15 cellular contexts compared by ENCODE assay signal in the genomic region with DNA sequence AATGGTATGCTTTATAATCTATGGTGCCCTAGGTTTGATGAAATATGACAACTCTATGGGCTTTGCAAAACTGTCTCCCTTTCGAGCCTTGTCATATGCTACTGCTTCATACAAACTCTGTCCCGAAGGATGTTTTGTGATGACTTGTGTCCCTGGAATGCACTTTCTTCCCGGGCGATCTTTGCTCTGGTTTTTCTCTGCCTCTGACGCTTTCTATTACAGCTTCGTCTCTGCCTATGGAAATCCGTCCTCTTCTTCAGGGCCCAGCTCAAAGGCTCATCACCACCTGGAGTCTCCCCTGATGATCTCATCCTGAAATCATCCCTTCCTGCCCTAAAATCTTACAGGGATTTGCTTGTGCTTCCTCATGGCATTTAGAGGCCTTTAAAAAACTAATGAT.
DNase-seq lines count a peak whose midpoint lies in the region; ATAC-seq, FAIRE-seq and TF ChIP-seq lines count a peak whose summit lies in the region.
"Had no signal": no experiment of that assay in that cellular context is flagged by ENCODE, and none has a peak within 500 bp of the region (broad histone marks: within the 10 kb centered on the region; RNA-seq: fewer than 3 reads in every experiment).

No MANE protein-coding gene starts in this region.

- H2AK5ac ChIP-seq in H1 (ENCODE audit: low read depth, low read length): no peak overlapping the region

- no peaks in the 10 kb centered on the region for H3K9me3 Mint-ChIP-seq in mesothelial cell of epicardium
- no peaks in the 10 kb centered on the region for H3K9me3 Mint-ChIP-seq in activated CD4-positive, alpha-beta T cell treated with anti-CD3 and anti-CD28 coated beads, Interleukin-2, amount 10 ng/mL, durations not matched to agents 7 days and 5 days
- H3K9me3 Mint-ChIP-seq: activated CD4-positive, alpha-beta T cell treated with anti-CD3 and anti-CD28 coated beads, Interleukin-2, amount 10 ng/mL, durations not matched to agents 24 days and 14 days; naive B cell had no signal

- H2BK20ac ChIP-seq in H1 (ENCODE audit: low read length): no peak overlapping the region

- no peak overlapping the region for H2BK15ac ChIP-seq in H1 (ENCODE audit: low read length)

- ATAC-seq in GM19463 (IDR thresholded peaks at IDR 0.05; ENCODE audit: unreplicated experiment): no peak
- ATAC-seq in psoas muscle: no peak

- no peak for TF ChIP-seq EP300 in H1 (IDR thresholded peaks at IDR 0.05; ENCODE audit: borderline replicate concordance in 1 of 2, low read depth in 2 of 2, low read length in 2 of 2)

- no peaks in the 10 kb centered on the region for H3K79me1 ChIP-seq in H1 (ENCODE audit: low read depth, low read length)

- WGBS in H1 (ENCODE audit: extremely low coverage in 1 of 2, insufficient coverage in 1 of 2, insufficient read length in 1 of 2, insufficient replicate concordance in 2 of 2, low coverage in 1 of 2, low lambda C conversion rate in 2 of 2, missing lambda C conversion rate in 1 of 2), 2 experiments: 37% methylated on average over 7 of the region's 7 CpGs; no CpG with 5 or more reads in 1 of the 2 experiments
- WGBS in psoas muscle, 3 donors: 54 to 63% (median 58%) methylated on average over 7 of the region's 7 CpGs

- H3K36me3 ChIP-seq in H1 (ENCODE audit: control insufficient read depth in 2 of 4, insufficient read depth in 4 of 4, low read length in 3 of 4) (no peaks in the 10 kb centered on the region), psoas muscle (ENCODE audit: insufficient read depth in 1 of 2, low read depth in 1 of 2) (no peaks in the 10 kb centered on the region)

- no peaks in the 10 kb centered on the region for H3K9me3 ChIP-seq in H1 (ENCODE audit: insufficient read depth in 2 of 2, low read depth in 1 of 2, low read length in 1 of 2)
- H3K9me3 ChIP-seq in psoas muscle: no peaks in the 10 kb centered on the region

- no peaks in the 10 kb centered on the region for H3K27me3 ChIP-seq in H1 (replicated peaks in 1 of 4; ENCODE audit: control insufficient read depth in 3 of 4, extremely low read depth in 1 of 4, insufficient read depth in 3 of 4, low read length in 3 of 4)
- peaks cover 0 to 3% (median 0%) of the 10 kb centered on the region in 3 donors for H3K27me3 ChIP-seq in psoas muscle (ENCODE audit: insufficient read depth in 3 of 3, low read length in 2 of 3)

- H3K4me3 Mint-ChIP-seq in mesothelial cell of epicardium: no peak overlapping the region
- no peak overlapping the region for H3K4me3 Mint-ChIP-seq in activated CD4-positive, alpha-beta T cell treated with anti-CD3 and anti-CD28 coated beads, Interleukin-2, amount 10 ng/mL, durations not matched to agents 7 days and 5 days
- H3K4me3 Mint-ChIP-seq: activated CD4-positive, alpha-beta T cell treated with anti-CD3 and anti-CD28 coated beads, Interleukin-2, amount 10 ng/mL, durations not matched to agents 24 days and 14 days; naive B cell had no signal

- no peak overlapping the region for H2BK12ac ChIP-seq in H1 (ENCODE audit: low read depth, low read length)

- no peak overlapping the region for H3K14ac ChIP-seq in H1 (ENCODE audit: insufficient read length)

- CTCF ChIA-PET in H1 (lab: Charles Lee; ENCODE audit: partially characterized antibody): no interaction called here
- CTCF ChIA-PET in activated CD4-positive, alpha-beta T cell treated with anti-CD3 and anti-CD28 coated beads, Interleukin-2, amount 10 ng/mL, durations not matched to agents 7 days and 5 days (lab: Charles Lee): no interaction called here

- H2BK120ac ChIP-seq in H1 (replicated peaks; ENCODE audit: low read depth, low read length): no peak overlapping the region

- H2AFZ ChIP-seq in H1 (ENCODE audit: low read length): peak overlapping the region; percentile 21; the same call in 1 of the 2 replicates

- H3K23me2 ChIP-seq in H1 (ENCODE audit: low read depth, low read length): peaks cover 2% of the 10 kb centered on the region; the same call in 1 of the 2 replicates

- H4K20me1 ChIP-seq in H1 (replicated peaks in 1 of 2; ENCODE audit: control insufficient read depth in 1 of 2, insufficient read depth in 2 of 2, low read length in 2 of 2): peaks cover 0 to 2% of the 10 kb centered on the region in 2 experiments

- H3K27me3 Mint-ChIP-seq in mesothelial cell of epicardium (ENCODE audit: low read depth): no peaks in the 10 kb centered on the region
- peaks cover 4% of the 10 kb centered on the region for H3K27me3 Mint-ChIP-seq in activated CD4-positive, alpha-beta T cell treated with anti-CD3 and anti-CD28 coated beads, Interleukin-2, amount 10 ng/mL, durations not matched to agents 7 days and 5 days

- no peak overlapping the region for H3K18ac ChIP-seq in H1 (ENCODE audit: extremely low read depth, low read length)

- no peak for TF ChIP-seq POLR2A in H1 (IDR thresholded peaks at IDR 0.05; ENCODE audit: control extremely low read depth in 1 of 2, low read depth in 2 of 2, low read length in 2 of 2)

- H3K9ac ChIP-seq in H1 (replicated peaks in 1 of 4; ENCODE audit: extremely low read depth in 1 of 4, low read depth in 3 of 4, low read length in 3 of 4): no peak overlapping the region; a peak in 1 of 7 replicates

- H4K8ac ChIP-seq in H1 (ENCODE audit: extremely low read depth, insufficient read depth, low read length): no peak overlapping the region

- H3K27ac ChIP-seq in H1 (ENCODE audit: low read depth, low read length): no peak overlapping the region
- no peak overlapping the region for H3K27ac ChIP-seq in psoas muscle

- intact Hi-C loops in psoas muscle (cut with DNase I): no loop called here

- no peak overlapping the region for H3K56ac ChIP-seq in H1 (replicated peaks; ENCODE audit: insufficient read length, low read depth, low read length)

- TF ChIP-seq CTCF in H1 (IDR thresholded peaks at IDR 0.05; ENCODE audit: control extremely low read depth in 1 of 3, insufficient read depth in 1 of 3, low read depth in 1 of 3, low read length in 3 of 3): no peak
- no peak for TF ChIP-seq CTCF in mesothelial cell of epicardium (IDR thresholded peaks at IDR 0.05; ENCODE audit: unreplicated experiment)
- TF ChIP-seq CTCF in psoas muscle (IDR thresholded peaks at IDR 0.05): no peak

- peak; percentile 70 for FAIRE-seq in H1 (lab: Jason Lieb, UNC)
- FAIRE-seq: D721Med had no signal

- no peak for TF ChIP-seq RAD21 in H1 (IDR thresholded peaks at IDR 0.05 in 1 of 2, conservative IDR thresholded peaks at IDR 0.05 in 1 of 2; ENCODE audit: low read depth in 2 of 2, low read length in 2 of 2)

- no peak overlapping the region for H2BK5ac ChIP-seq in H1 (ENCODE audit: low read depth, low read length)

- H3K23ac ChIP-seq in H1 (ENCODE audit: insufficient read length): no peak overlapping the region

- no peaks in the 10 kb centered on the region for H3K79me2 ChIP-seq in H1 (ENCODE audit: control insufficient read depth in 1 of 2, insufficient read depth in 2 of 2, low read length in 2 of 2)

- peak overlapping the region; percentile 68 for H3K27ac Mint-ChIP-seq in mesothelial cell of epicardium
- no peak overlapping the region for H3K27ac Mint-ChIP-seq in activated CD4-positive, alpha-beta T cell treated with anti-CD3 and anti-CD28 coated beads, Interleukin-2, amount 10 ng/mL, durations not matched to agents 7 days and 5 days
- H3K27ac Mint-ChIP-seq: activated CD4-positive, alpha-beta T cell treated with anti-CD3 and anti-CD28 coated beads, Interleukin-2, amount 10 ng/mL, durations not matched to agents 24 days and 14 days had no signal

- H3K4ac ChIP-seq in H1 (replicated peaks; ENCODE audit: insufficient read length, low read depth, low read length): no peak overlapping the region

- H3K4me1 Mint-ChIP-seq in mesothelial cell of epicardium: peaks cover 38% of the 10 kb centered on the region
- H3K4me1 Mint-ChIP-seq in activated CD4-positive, alpha-beta T cell treated with anti-CD3 and anti-CD28 coated beads, Interleukin-2, amount 10 ng/mL, durations not matched to agents 7 days and 5 days: no peaks in the 10 kb centered on the region
- H3K4me1 Mint-ChIP-seq: activated CD4-positive, alpha-beta T cell treated with anti-CD3 and anti-CD28 coated beads, Interleukin-2, amount 10 ng/mL, durations not matched to agents 24 days and 14 days; naive B cell had no signal

- no peaks in the 10 kb centered on the region for H3K36me3 Mint-ChIP-seq in mesothelial cell of epicardium
- H3K36me3 Mint-ChIP-seq in activated CD4-positive, alpha-beta T cell treated with anti-CD3 and anti-CD28 coated beads, Interleukin-2, amount 10 ng/mL, durations not matched to agents 7 days and 5 days (ENCODE audit: low read depth): no peaks in the 10 kb centered on the region
- H3K36me3 Mint-ChIP-seq: naive B cell had no signal

- H3K4me2 ChIP-seq in H1 (ENCODE audit: insufficient read depth in 1 of 2, low read depth in 2 of 2, low read length in 2 of 2): no peak overlapping the region

- H3K4me1 ChIP-seq in H1 (replicated peaks in 1 of 4; ENCODE audit: control insufficient read depth in 3 of 4, insufficient read depth in 4 of 4, low read length in 3 of 4) (peaks cover 0 to 9% (median 6%) of the 10 kb centered on the region in 4 experiments; a peak in 4 of 7 replicates), psoas muscle (no peaks in the 10 kb centered on the region)

- POLR2A ChIA-PET in H1 (lab: Charles Lee; ENCODE audit: partially characterized antibody): no interaction called here
- POLR2A ChIA-PET in activated CD4-positive, alpha-beta T cell treated with anti-CD3 and anti-CD28 coated beads, Interleukin-2, amount 10 ng/mL, durations not matched to agents 7 days and 5 days (lab: Charles Lee): no interaction called here

- H3K4me3 ChIP-seq in H1 (ENCODE audit: extremely low read depth in 1 of 4, insufficient read depth in 2 of 4, low read depth in 3 of 4, low read length in 4 of 4) (no peak overlapping the region), psoas muscle (no peak overlapping the region)

- DNase-seq in EH (ENCODE audit: low read depth): peak; percentile 95
- DNase-seq in NCI-H226: peak; percentile 33
- peak in 1 of 2 experiments; percentile 57 for DNase-seq in H1 (ENCODE audit: low read depth in 1 of 2, low spot score in 2 of 2)
- no peak for DNase-seq in mesothelial cell of epicardium (ENCODE audit: low spot score in 2 of 2, unreplicated experiment in 2 of 2)
- no peak for DNase-seq in NCI-H2029 treated with DMSO at 0.1 percent for 48 hours (lab: John Stamatoyannopoulos, UW)
- no peak for DNase-seq in activated CD4-positive, alpha-beta T cell treated with anti-CD3 and anti-CD28 coated beads, Interleukin-2, amount 10 ng/mL, durations not matched to agents 7 days and 5 days
- no peak for DNase-seq in psoas muscle
- DNase-seq: activated CD4-positive, alpha-beta T cell treated with anti-CD3 and anti-CD28 coated beads, Interleukin-2, amount 10 ng/mL, durations not matched to agents 24 days and 14 days; glutamatergic neuron; naive B cell; NCI-H1436 treated with DMSO at 0.1 percent for 48 hours; Right ventricle myocardium superior; stimulated activated CD4-positive, alpha-beta T cell treated with anti-CD3 and anti-CD28 coated beads, Interleukin-2, amount 100 ng/mL, for 48 hours had no signal

- H4K91ac ChIP-seq in H1 (replicated peaks; ENCODE audit: insufficient read length, low read length): no peak overlapping the region

- H4K5ac ChIP-seq in H1 (ENCODE audit: insufficient read length, low read depth, low read length): no peak overlapping the region

TF ChIP-seq in H1, 55 proteins besides CTCF, POLR2A, EP300 and RAD21 (continues in another document):
- no peak for TF ChIP-seq SP4 (IDR thresholded peaks at IDR 0.05; ENCODE audit: low read length)
- no peak for TF ChIP-seq BACH1 (IDR thresholded peaks at IDR 0.05; ENCODE audit: low read length)
- TF ChIP-seq JUND (IDR thresholded peaks at IDR 0.05; ENCODE audit: low read length): peak; percentile 91

Comparison
In these comparisons a context has a peak if more than half of its experiments do, and no peak if none do; other contexts are left out.
1. DNase-seq: peak in EH (single experiment) and NCI-H226 (single experiment); none in mesothelial cell of epicardium (0 of 2), NCI-H2029 treated with DMSO at 0.1 percent for 48 hours (single experiment), activated CD4-positive, alpha-beta T cell treated with anti-CD3 and anti-CD28 coated beads, Interleukin-2, amount 10 ng/mL, durations not matched to agents 7 days and 5 days (single experiment) and psoas muscle (0 of 2).